Comparison of ENCODE assay signal across 9 cellular contexts in genomic region chr4:184313710-184314659, GRCh38.
DNase-seq lines count a peak whose midpoint lies in the region; ATAC-seq and TF ChIP-seq lines count a peak whose summit lies in the region.
"Had no signal": no experiment of that assay in that cellular context is flagged by ENCODE, and none has a peak within 500 bp of the region (broad histone marks: within the 10 kb centered on the region; RNA-seq: fewer than 3 reads in every experiment).

No MANE protein-coding gene starts in this region.

- no peaks in the 10 kb centered on the region for H3K9me2 ChIP-seq in DOHH2 (replicated peaks; ENCODE audit: control insufficient read depth, low read length)
- no peaks in the 10 kb centered on the region for H3K9me2 ChIP-seq in PC-3 (replicated peaks; ENCODE audit: low read length)

- H3K9me3 Mint-ChIP-seq in activated T-helper 1 cell treated with anti-CD3 and anti-CD28 coated beads, Interleukin-12 subunit alpha, Interleukin-12 subunit beta, Interleukin-2, Interleukin-4 antibody, amounts not matched to agents 30 ng/mL and 10 ng/mL and 1 ng/mL, durations not matched to agents 14 hours and 24 hours and 36 hours: no peaks in the 10 kb centered on the region

- POLR2A ChIA-PET in PC-3 (lab: Charles Lee; ENCODE audit: unreplicated experiment): no interaction called here

- no peak overlapping the region for H3K9ac ChIP-seq in PC-3 (ENCODE audit: low read length)

- H3K27ac Mint-ChIP-seq in activated T-helper 1 cell treated with anti-CD3 and anti-CD28 coated beads, Interleukin-12 subunit alpha, Interleukin-12 subunit beta, Interleukin-2, Interleukin-4 antibody, amounts not matched to agents 30 ng/mL and 10 ng/mL and 1 ng/mL, durations not matched to agents 14 hours and 24 hours and 36 hours: peak overlapping the region; percentile 74

- no peaks in the 10 kb centered on the region for H3F3A ChIP-seq in DOHH2 (ENCODE audit: control insufficient read depth, insufficient read depth)
- H3F3A ChIP-seq in PC-3 (ENCODE audit: low read length, unreplicated experiment): no peaks in the 10 kb centered on the region

- ATAC-seq in HG03066 (IDR thresholded peaks at IDR 0.05; ENCODE audit: low read depth, unreplicated experiment) (peak; percentile 64), PC-3 (no peak)

- H4K20me1 ChIP-seq in DOHH2 (ENCODE audit: control insufficient read depth, insufficient read depth, low read depth, low read length) (no peaks in the 10 kb centered on the region), PC-3 (ENCODE audit: low read length) (no peaks in the 10 kb centered on the region)

- H3K4me2 ChIP-seq in DOHH2 (ENCODE audit: low read length) (peak overlapping the region; percentile 38), PC-3 (ENCODE audit: low read length) (no peak overlapping the region)

- no peaks in the 10 kb centered on the region for H3K9me3 ChIP-seq in DOHH2 (ENCODE audit: control insufficient read depth, insufficient read depth, low read length)
- H3K9me3 ChIP-seq in PC-3 (ENCODE audit: low read length): no peaks in the 10 kb centered on the region

- H3K27me3 ChIP-seq in DOHH2 (ENCODE audit: control insufficient read depth, low read length): peaks cover 13% of the 10 kb centered on the region
- no peaks in the 10 kb centered on the region for H3K27me3 ChIP-seq in PC-3 (ENCODE audit: low read length)

- H3K4me1 ChIP-seq in DOHH2 (ENCODE audit: control insufficient read depth, low read length) (peaks cover 56% of the 10 kb centered on the region), PC-3 (ENCODE audit: insufficient read depth, low read length) (no peaks in the 10 kb centered on the region)

- peak overlapping the region; percentile 27 for H3K4me3 Mint-ChIP-seq in activated T-helper 1 cell treated with anti-CD3 and anti-CD28 coated beads, Interleukin-12 subunit alpha, Interleukin-12 subunit beta, Interleukin-2, Interleukin-4 antibody, amounts not matched to agents 30 ng/mL and 10 ng/mL and 1 ng/mL, durations not matched to agents 14 hours and 24 hours and 36 hours

- peaks cover 95% of the 10 kb centered on the region for H3K4me1 Mint-ChIP-seq in activated T-helper 1 cell treated with anti-CD3 and anti-CD28 coated beads, Interleukin-12 subunit alpha, Interleukin-12 subunit beta, Interleukin-2, Interleukin-4 antibody, amounts not matched to agents 30 ng/mL and 10 ng/mL and 1 ng/mL, durations not matched to agents 14 hours and 24 hours and 36 hours (ENCODE audit: low read depth)

- no peak for TF ChIP-seq CTCF in DOHH2 (IDR thresholded peaks at IDR 0.05; ENCODE audit: low read depth, low read length, poor library complexity, severe bottlenecking)
- no peak for TF ChIP-seq CTCF in PC-3 (conservative IDR thresholded peaks at IDR 0.05; ENCODE audit: low read depth, low read length)

- H3K27ac ChIP-seq in DOHH2 (ENCODE audit: low read depth, low read length) (no peak overlapping the region), PC-3 (ENCODE audit: low read length) (no peak overlapping the region)

- no peaks in the 10 kb centered on the region for H3K27me3 Mint-ChIP-seq in activated T-helper 1 cell treated with anti-CD3 and anti-CD28 coated beads, Interleukin-12 subunit alpha, Interleukin-12 subunit beta, Interleukin-2, Interleukin-4 antibody, amounts not matched to agents 30 ng/mL and 10 ng/mL and 1 ng/mL, durations not matched to agents 14 hours and 24 hours and 36 hours (ENCODE audit: insufficient read depth)

- CTCF ChIA-PET in PC-3 (lab: Charles Lee): no interaction called here

- intact Hi-C loops in activated T-helper 1 cell treated with anti-CD3 and anti-CD28 coated beads, Interleukin-12 subunit alpha, Interleukin-12 subunit beta, Interleukin-2, Interleukin-4 antibody, amounts not matched to agents 30 ng/mL and 10 ng/mL and 1 ng/mL, durations not matched to agents 14 hours and 24 hours and 36 hours (cut with micrococcal nuclease): loop anchor here (10.0 kb wide), 1 partner anchor 511 kb away; the partner anchor contains the start of gene ACSL1
- intact Hi-C loops in PC-3 (cut with micrococcal nuclease): no loop called here

- BruUV-seq in PC-3 (replicated peaks; lab: Mats Ljungman, UMichigan): no TSS peak

- peaks cover 6% of the 10 kb centered on the region for H3K36me3 Mint-ChIP-seq in activated T-helper 1 cell treated with anti-CD3 and anti-CD28 coated beads, Interleukin-12 subunit alpha, Interleukin-12 subunit beta, Interleukin-2, Interleukin-4 antibody, amounts not matched to agents 30 ng/mL and 10 ng/mL and 1 ng/mL, durations not matched to agents 14 hours and 24 hours and 36 hours (ENCODE audit: low read depth)

- DNase-seq in GM19238 (ENCODE audit: insufficient read length, low spot score): peak; percentile 41
- no peak for DNase-seq in activated T-helper 1 cell treated with anti-CD3 and anti-CD28 coated beads, Interleukin-12 subunit alpha, Interleukin-12 subunit beta, Interleukin-2, Interleukin-4 antibody, amounts not matched to agents 30 ng/mL and 10 ng/mL and 1 ng/mL, durations not matched to agents 14 hours and 24 hours and 36 hours (ENCODE audit: low spot score)
- DNase-seq in HCEC 1CT: no peak
- no peak for DNase-seq in midbrain (lab: John Stamatoyannopoulos, UW)
- no peak for DNase-seq in NCI-H2029 treated with DMSO at 0.1 percent for 48 hours (lab: John Stamatoyannopoulos, UW)
- DNase-seq in PC-3: no peak
- DNase-seq: effector CD8-positive, alpha-beta T cell had no signal

- no peaks in the 10 kb centered on the region for H3K79me2 ChIP-seq in DOHH2 (ENCODE audit: control insufficient read depth, low read length)
- no peaks in the 10 kb centered on the region for H3K79me2 ChIP-seq in PC-3 (ENCODE audit: low read length)

- H3K36me3 ChIP-seq in DOHH2 (ENCODE audit: control insufficient read depth, low read length) (no peaks in the 10 kb centered on the region), PC-3 (ENCODE audit: low read depth, low read length) (no peaks in the 10 kb centered on the region)

- H3K4me3 ChIP-seq in DOHH2 (ENCODE audit: low read length) (no peak overlapping the region), PC-3 (ENCODE audit: low read length) (no peak overlapping the region)

- H2AFZ ChIP-seq in PC-3 (ENCODE audit: low read length): no peak overlapping the region
